ENCODE assay signal across 14 cellular contexts in the genomic region with DNA sequence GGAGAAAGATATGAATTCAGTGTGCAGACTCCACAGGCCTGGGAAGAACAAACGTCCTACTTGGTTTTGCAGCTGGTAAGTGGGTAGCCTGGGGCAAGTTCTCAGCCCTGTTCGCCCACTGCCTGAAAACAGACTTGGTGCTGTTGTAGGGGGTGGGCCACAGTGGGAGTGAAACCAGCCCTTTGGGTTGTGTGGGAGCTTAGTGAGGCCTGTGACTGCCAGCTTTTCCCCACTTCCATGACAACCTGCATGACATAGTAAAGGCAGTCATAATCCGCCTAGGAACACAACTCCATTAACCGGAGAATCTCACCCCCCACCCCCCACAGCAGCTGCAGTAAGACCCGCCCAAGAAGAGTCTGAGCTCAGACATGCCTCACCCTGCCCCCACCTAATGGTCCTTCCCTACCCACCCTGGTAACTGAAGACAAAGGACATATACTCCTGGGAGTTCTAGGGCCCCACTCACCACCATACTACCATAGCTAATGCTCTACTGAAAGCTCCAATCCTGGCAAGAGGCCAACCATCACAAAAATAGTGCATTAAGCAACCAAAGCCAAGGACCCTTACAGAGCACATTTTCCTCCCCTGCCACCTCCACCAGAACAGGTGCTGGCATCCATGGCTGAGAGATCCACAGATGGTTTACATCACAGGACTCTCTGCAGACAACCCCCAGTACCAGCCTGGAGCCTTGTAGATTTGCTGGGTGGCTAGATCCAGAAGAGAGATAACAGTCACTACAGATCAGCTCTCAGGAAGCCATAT. TPM values are rescaled to one million over a fixed set of nuclear protein-coding genes. Genes with fewer than 3 reads are reported as not detected.
DNase-seq lines count a peak whose midpoint lies in the region; TF ChIP-seq lines count a peak whose summit lies in the region.
"Had no signal": no experiment of that assay in that cellular context is flagged by ENCODE, and none has a peak within 500 bp of the region (broad histone marks: within the 10 kb centered on the region; RNA-seq: fewer than 3 reads in every experiment).

No MANE protein-coding gene starts in this region.

- H3K4me2 ChIP-seq in mesendoderm (ENCODE audit: low read length) (no peak overlapping the region), Karpas-422 (ENCODE audit: low read depth, low read length, poor library complexity, severe bottlenecking) (no peak overlapping the region)
- H3K4me2 ChIP-seq: BLaER1, KMS-11 had no signal

- no peak overlapping the region for H4K8ac ChIP-seq in mesendoderm (ENCODE audit: low read depth, low read length)

- no peak overlapping the region for H3K18ac ChIP-seq in mesendoderm (ENCODE audit: low read length)

- POLR2A ChIA-PET in HEK293 (lab: Yijun Ruan, JAX), result interaction anchor here (0.6 to 0.7 kb wide), 3 partner anchors 16 to 55 kb away, joined by 3 to 5 read pairs (median 4); no protein-coding TSS in a partner anchor

- WGBS in mesendoderm (ENCODE audit: extremely low coverage, insufficient coverage, low lambda C conversion rate), result no CpG with 5 or more reads among the region's 5 CpGs

- H3K79me1 ChIP-seq in mesendoderm (ENCODE audit: low read length), result no peaks in the 10 kb centered on the region

- peak; percentile 32 to 64 for DNase-seq in NCI-H187 (lab: John Stamatoyannopoulos, UW)
- DNase-seq in NCI-H82 (lab: John Stamatoyannopoulos, UW), result peak; percentile 90
- no peak for DNase-seq in mesendoderm
- DNase-seq in Karpas-422, result no peak
- DNase-seq in activated CD4-positive, alpha-beta T cell treated with anti-CD3 and anti-CD28 coated beads, Interleukin-2, amount 50 U/mL, for 1 hour, result no peak
- no peak for DNase-seq in activated CD4-positive, alpha-beta T cell treated with anti-CD3 and anti-CD28 coated beads for 48 hours
- DNase-seq: DMS 273 treated with DMSO at 0.1 percent for 48 hours, EL, NCI-H526, Right ventricle myocardium superior, T-helper 17 cell had no signal

- H3K36me3 ChIP-seq in HEK293 (ENCODE audit: control insufficient read depth in 2 of 2, insufficient read depth in 1 of 2, low read length in 2 of 2) (no peaks in the 10 kb centered on the region), mesendoderm (ENCODE audit: control insufficient read depth, insufficient read depth, low read length) (no peaks in the 10 kb centered on the region), Karpas-422 (ENCODE audit: insufficient read depth, low read length) (no peaks in the 10 kb centered on the region)
- H3K36me3 ChIP-seq: BLaER1 had no signal

- no peak overlapping the region for H2BK15ac ChIP-seq in mesendoderm (replicated peaks; ENCODE audit: low read depth)

- H3K79me2 ChIP-seq in mesendoderm (ENCODE audit: control insufficient read depth, insufficient read depth, low read length), result no peaks in the 10 kb centered on the region
- no peaks in the 10 kb centered on the region for H3K79me2 ChIP-seq in Karpas-422 (ENCODE audit: low read length)

- H3K4me3 ChIP-seq in HEK293 (ENCODE audit: low read depth, low read length) (no peak overlapping the region), mesendoderm (ENCODE audit: low read length) (no peak overlapping the region), Karpas-422 (ENCODE audit: low read length) (no peak overlapping the region)
- H3K4me3 ChIP-seq: BLaER1 had no signal

- no peak overlapping the region for H2AK5ac ChIP-seq in mesendoderm (ENCODE audit: low read length)

- no peak overlapping the region for H3K27ac ChIP-seq in HEK293 (ENCODE audit: extremely low read depth, low read depth, low read length)
- H3K27ac ChIP-seq in mesendoderm (ENCODE audit: low read depth, low read length), result no peak overlapping the region
- no peak overlapping the region for H3K27ac ChIP-seq in Karpas-422 (ENCODE audit: low read length)
- H3K27ac ChIP-seq: BLaER1, KMS-11 had no signal

- H3K23ac ChIP-seq in mesendoderm (ENCODE audit: low read length), result no peak overlapping the region

- no peaks in the 10 kb centered on the region for H4K20me1 ChIP-seq in Karpas-422 (ENCODE audit: insufficient read depth, low read depth, low read length)
- H4K20me1 ChIP-seq: BLaER1 had no signal

- H2BK120ac ChIP-seq in mesendoderm (ENCODE audit: low read depth, low read length), result no peak overlapping the region

- H3K9me3 ChIP-seq in HEK293 (ENCODE audit: control insufficient read depth, insufficient read depth, low read depth, low read length) (no peaks in the 10 kb centered on the region; the same call in 1 of the 2 replicates), Karpas-422 (ENCODE audit: low read length) (no peaks in the 10 kb centered on the region)
- H3K9me3 ChIP-seq: BLaER1 had no signal

- no peak for TF ChIP-seq CTCF in HEK293 (tag by site-specific recombination; IDR thresholded peaks at IDR 0.05)

- H4K5ac ChIP-seq in mesendoderm (ENCODE audit: low read length), result no peak overlapping the region

- peak overlapping the region; percentile 56 for H3K56ac ChIP-seq in mesendoderm (ENCODE audit: low read length)

- H3K27me3 ChIP-seq in mesendoderm (ENCODE audit: insufficient read depth, low read length, poor library complexity) (no peaks in the 10 kb centered on the region), Karpas-422 (ENCODE audit: low read length) (no peaks in the 10 kb centered on the region)
- H3K27me3 ChIP-seq: BLaER1 had no signal

- no peak overlapping the region for H2BK5ac ChIP-seq in mesendoderm (ENCODE audit: low read length)

- no peak overlapping the region for H2AFZ ChIP-seq in Karpas-422 (ENCODE audit: low read length)

- no peak overlapping the region for H3K9ac ChIP-seq in mesendoderm (ENCODE audit: low read length)
- no peak overlapping the region for H3K9ac ChIP-seq in Karpas-422 (ENCODE audit: low read length)
- H3K9ac ChIP-seq: BLaER1, KMS-11 had no signal

- CTCF ChIA-PET in HEK293 (lab: Yijun Ruan, JAX), result interaction anchor here (0.6 kb wide), 1 partner anchor 46 kb away, joined by 5 read pairs; no protein-coding TSS in a partner anchor

- H3K4ac ChIP-seq in mesendoderm (ENCODE audit: low read depth, low read length), result no peak overlapping the region

- no peaks in the 10 kb centered on the region; the same call in 1 of the 2 replicates for H3K4me1 ChIP-seq in HEK293 (ENCODE audit: control insufficient read depth, insufficient read depth, low read length)
- H3K4me1 ChIP-seq in mesendoderm (ENCODE audit: control insufficient read depth, low read depth, low read length), result no peaks in the 10 kb centered on the region
- H3K4me1 ChIP-seq in Karpas-422 (ENCODE audit: low read length), result no peaks in the 10 kb centered on the region
- H3K4me1 ChIP-seq: BLaER1 had no signal

- no peaks in the 10 kb centered on the region for H3K9me2 ChIP-seq in Karpas-422 (replicated peaks; ENCODE audit: insufficient read depth, low read length)

TF ChIP-seq in HEK293, 187 proteins besides CTCF, POLR2A, EP300 and RAD21:
- TF ChIP-seq ZNF600 (tag by site-specific recombination; IDR thresholded peaks at IDR 0.05), result no peak
- peak; percentile 36 for TF ChIP-seq SETDB1 (IDR thresholded peaks at IDR 0.05; ENCODE audit: insufficient read length, low read length)
- peak; percentile 66 for TF ChIP-seq EGR2 (tag by site-specific recombination; IDR thresholded peaks at IDR 0.05; ENCODE audit: low read depth)
- TF ChIP-seq ZFHX2 (tag by site-specific recombination; conservative IDR thresholded peaks at IDR 0.05), result peak; percentile 52; the same call in 1 of the 2 replicates
- TF ChIP-seq KLF1 (tag by site-specific recombination; IDR thresholded peaks at IDR 0.05), result peak; percentile 52

RNA-seq across cellular contexts. Expression of a gene that starts 39.8 kb away (rescaled TPM):
- 0.20 TPM for polyA plus RNA-seq in mesendoderm (2013, experiment 1 of 2)
- 0.06 TPM for polyA plus RNA-seq in mesendoderm (2013, experiment 2 of 2)
- not detected in 2 replicates for total RNA-seq in Karpas-422 (2014; rRNA removed; shearing (Covaris generic); ENCODE audit: low replicate concordance)
- total RNA-seq: Right ventricle myocardium superior, T-helper 17 cell had no signal

Comparison
In these comparisons a context has a peak if more than half of its experiments do, and no peak if none do; other contexts are left out.
1. DNase-seq: peak in NCI-H187 (2 of 2) and NCI-H82 (single experiment); none in mesendoderm (single experiment), Karpas-422 (single experiment), activated CD4-positive, alpha-beta T cell treated with anti-CD3 and anti-CD28 coated beads, Interleukin-2, amount 50 U/mL, for 1 hour (single experiment) and activated CD4-positive, alpha-beta T cell treated with anti-CD3 and anti-CD28 coated beads for 48 hours (single experiment).